ENCODE assay signal across 8 cellular contexts in genomic region chr18:76490701-76491171, GRCh38. TPM values are rescaled to one million over a fixed set of nuclear protein-coding genes. Genes with fewer than 3 reads are reported as not detected.
A peak's percentile ranks its signal among the peaks of the same experiment; 100 is the strongest.
DNase-seq lines count a peak whose midpoint lies in the region; ATAC-seq and TF ChIP-seq lines count a peak whose summit lies in the region.

No MANE protein-coding gene starts in this region.

- no peak for ATAC-seq in GM19035 (IDR thresholded peaks at IDR 0.05; ENCODE audit: unreplicated experiment)
- no peak for ATAC-seq in HG03196 (IDR thresholded peaks at IDR 0.05; ENCODE audit: unreplicated experiment)
- no peak for ATAC-seq in HG02763 (IDR thresholded peaks at IDR 0.05; ENCODE audit: unreplicated experiment)

- peak overlapping the region; percentile 0 for H2BK120ac ChIP-seq in trophoblast cell (ENCODE audit: insufficient read depth, low read length, poor library complexity)

- peaks cover 0 to 18% of the 10 kb centered on the region in 2 experiments for H3K4me1 ChIP-seq in trophoblast cell (ENCODE audit: control insufficient read depth in 1 of 2, insufficient read depth in 2 of 2, low read length in 2 of 2)

- DNase-seq in GM12864 (ENCODE audit: low read depth), result no peak
- peak; percentile 79 for DNase-seq in NCI-H146 (lab: John Stamatoyannopoulos, UW)
- peak; percentile 11 to 50 (median 26) for DNase-seq in activated naive CD4-positive, alpha-beta T cell (lab: John Stamatoyannopoulos, UW)
- peak; percentile 35 for DNase-seq in glomerular visceral epithelial cell (ENCODE audit: extremely low spot score)
- DNase-seq in trophoblast cell, result peak in 1 of 2 donors; percentile 18

- peak overlapping the region; percentile 1 for H3K18ac ChIP-seq in trophoblast cell (ENCODE audit: low read length)

- peak overlapping the region; percentile 61 for H4K12ac ChIP-seq in trophoblast cell (ENCODE audit: low read depth, low read length)

- H3K4me3 ChIP-seq in GM12864 (ENCODE audit: low read depth, low read length) (peak overlapping the region; percentile 59), trophoblast cell (ENCODE audit: low read depth, low read length) (peak overlapping the region; percentile 81)

- peaks cover 3% of the 10 kb centered on the region for H3K79me2 ChIP-seq in trophoblast cell (ENCODE audit: control insufficient read depth, insufficient read depth, low read length, poor library complexity)

- H4K8ac ChIP-seq in trophoblast cell (ENCODE audit: low read depth, low read length), result peak overlapping the region; percentile 31

- H2AFZ ChIP-seq in trophoblast cell (ENCODE audit: insufficient read depth, low read length, poor library complexity), result peak overlapping the region; percentile 23

- H3K9ac ChIP-seq in trophoblast cell (ENCODE audit: low read length), result peak overlapping the region; percentile 8

- H2AK5ac ChIP-seq in trophoblast cell (ENCODE audit: low read length), result no peak overlapping the region

- peaks cover 5% of the 10 kb centered on the region for H3K27me3 ChIP-seq in trophoblast cell (ENCODE audit: insufficient read depth, low read length)

- H4K91ac ChIP-seq in trophoblast cell (ENCODE audit: low read depth, low read length), result peak overlapping the region; percentile 50

- H3K4me2 ChIP-seq in trophoblast cell (ENCODE audit: low read length), result peak overlapping the region; percentile 76

- peak overlapping the region; percentile 82 for H3K4ac ChIP-seq in trophoblast cell (ENCODE audit: low read depth, low read length)

- no peaks in the 10 kb centered on the region for H3K36me3 ChIP-seq in trophoblast cell (ENCODE audit: control insufficient read depth in 1 of 2, insufficient read depth in 2 of 2, low read length in 2 of 2)

- no peak overlapping the region for H3K23ac ChIP-seq in trophoblast cell (ENCODE audit: low read length)

- H3K27ac ChIP-seq in trophoblast cell (ENCODE audit: low read depth, low read length), result no peak overlapping the region

- peaks cover 13% of the 10 kb centered on the region for H3K79me1 ChIP-seq in trophoblast cell (ENCODE audit: low read length)

- H2BK5ac ChIP-seq in trophoblast cell (ENCODE audit: low read depth, low read length, poor library complexity), result no peak overlapping the region

- WGBS in trophoblast cell (ENCODE audit: extremely low coverage, insufficient coverage, insufficient read length), result no CpG with 5 or more reads among the region's 32 CpGs

- no peak for TF ChIP-seq CTCF in GM12864 (IDR thresholded peaks at IDR 0.05; ENCODE audit: low read depth, low read length, missing control alignments)

- peak overlapping the region; percentile 65 for H3K14ac ChIP-seq in trophoblast cell (ENCODE audit: low read length)

- peaks cover 2% of the 10 kb centered on the region for H3K9me3 ChIP-seq in trophoblast cell (ENCODE audit: insufficient read depth, low read depth, low read length)

- H2BK12ac ChIP-seq in trophoblast cell (ENCODE audit: low read length), result no peak overlapping the region

RNA-seq across cellular contexts. Expression of gene ZNF516, which starts 4.3 kb away (rescaled TPM):
- polyA plus RNA-seq in trophoblast cell (2013), result 6.6 and 8.8 TPM in 2 replicates
